26 cellular contexts compared by ENCODE assay signal in the genomic region with DNA sequence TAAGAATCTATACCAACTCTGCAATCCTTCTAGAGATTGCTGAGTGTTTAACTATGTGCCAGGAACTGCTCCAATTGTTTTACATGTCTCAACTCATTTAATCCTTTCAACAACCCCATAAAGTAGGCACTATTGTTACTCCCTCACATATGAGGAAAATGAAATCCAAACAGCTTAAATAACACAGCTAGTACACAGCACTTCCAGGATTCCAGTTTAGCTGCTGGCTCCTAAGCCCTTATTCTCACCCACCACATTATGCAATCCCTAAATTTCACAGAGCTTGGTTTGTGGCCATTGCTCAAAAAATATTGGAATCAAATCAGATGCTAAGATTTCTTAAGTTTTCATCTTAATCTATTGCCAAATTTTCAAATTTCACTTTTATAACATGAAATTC.
A peak's percentile ranks its signal among the peaks of the same experiment; 100 is the strongest.
DNase-seq lines count a peak whose midpoint lies in the region; ATAC-seq and TF ChIP-seq lines count a peak whose summit lies in the region.
"Had no signal": no experiment of that assay in that cellular context is flagged by ENCODE, and none has a peak within 500 bp of the region (broad histone marks: within the 10 kb centered on the region; RNA-seq: fewer than 3 reads in every experiment).

No MANE protein-coding gene starts in this region.

- H4K20me1 ChIP-seq in GM23248 (ENCODE audit: insufficient read depth) = no peaks in the 10 kb centered on the region

- DNase-seq in AG09309 (ENCODE audit: low read depth) = peak; percentile 17
- peak; percentile 48 for DNase-seq in GM23248
- peak; percentile 89 for DNase-seq in fibroblast of peridontal ligament (ENCODE audit: extremely low read depth)
- DNase-seq in myocyte (ENCODE audit: low read depth) = peak; percentile 13
- DNase-seq in NCI-H1092 treated with DMSO at 0.1 percent for 48 hours (lab: John Stamatoyannopoulos, UW) = no peak
- no peak for DNase-seq in DMS53 treated with DMSO at 0.1 percent for 48 hours (lab: John Stamatoyannopoulos, UW; ENCODE audit: unreplicated experiment)
- DNase-seq in NCI-H446 (lab: John Stamatoyannopoulos, UW) = no peak
- DNase-seq: activated CD4-positive, alpha-beta T cell treated with anti-CD3 and anti-CD28 coated beads for 4 hours; activated CD8-positive, alpha-beta T cell treated with anti-CD3 and anti-CD28 coated beads, Interleukin-2, amount 10 ng/mL, durations not matched to agents 7 days and 5 days; activated naive CD4-positive, alpha-beta T cell treated with anti-CD3 and anti-CD28 coated beads for 36 hours; amniotic stem cell; effector CD4-positive, alpha-beta T cell; foreskin melanocyte; left colon; mesenchymal stem cell; MG63; NCI-H1417; NCI-H2029 treated with DMSO at 0.1 percent for 48 hours; NCI-H69; pancreas; SHP77 treated with DMSO at 0.1 percent for 48 hours; spleen; stimulated activated CD4-positive, alpha-beta T cell treated with anti-CD3 and anti-CD28 coated beads, Interleukin-2, amount 100 ng/mL, for 24 hours; WERI-Rb-1 had no signal

- H3K4me3 ChIP-seq in AG09309 (ENCODE audit: control insufficient read depth, low read depth, low read length) = no peak overlapping the region
- no peak overlapping the region for H3K4me3 ChIP-seq in GM23248
- H3K4me3 ChIP-seq: A549, MG63, pancreas, spleen had no signal

- H3K9me2 ChIP-seq in GM23248 (ENCODE audit: insufficient read depth) = no peaks in the 10 kb centered on the region

- no peak for TF ChIP-seq CTCF in AG09309 (IDR thresholded peaks at IDR 0.05; ENCODE audit: control insufficient read depth, insufficient read depth, low read depth, low read length, missing control alignments)

- H3K9me3 ChIP-seq in GM23248 (ENCODE audit: low read depth) = no peaks in the 10 kb centered on the region
- H3K9me3 ChIP-seq: A549, pancreas had no signal

- in situ Hi-C loops in GM23248 (cut with MboI) = no loop called here

- no peak overlapping the region for H3K9ac ChIP-seq in GM23248

- H3K79me2 ChIP-seq in GM23248 (ENCODE audit: insufficient read depth) = no peaks in the 10 kb centered on the region

- H3K36me3 ChIP-seq in GM23248 (ENCODE audit: low read depth) = no peaks in the 10 kb centered on the region
- H3K36me3 ChIP-seq: MG63, pancreas, spleen, WERI-Rb-1 had no signal

- no peak overlapping the region for H3K27ac ChIP-seq in GM23248
- H3K27ac ChIP-seq: A549, pancreas, spleen, WERI-Rb-1 had no signal

- H2AFZ ChIP-seq in GM23248 = no peak overlapping the region

- H3K27me3 ChIP-seq in GM23248 (replicated peaks; ENCODE audit: insufficient read depth) = no peaks in the 10 kb centered on the region
- H3K27me3 ChIP-seq: MG63, pancreas, spleen had no signal

- peaks cover 7% of the 10 kb centered on the region; the same call in 1 of the 2 replicates for H3F3A ChIP-seq in GM23248 (ENCODE audit: insufficient read depth)

- no peak for ATAC-seq in HG03342 (IDR thresholded peaks at IDR 0.05; ENCODE audit: unreplicated experiment)
- ATAC-seq: A549; activated CD8-positive, alpha-beta T cell treated with anti-CD3 and anti-CD28 coated beads, Interleukin-2, amount 10 ng/mL, durations not matched to agents 7 days and 5 days; left colon had no signal

- no peak overlapping the region for H3K4me2 ChIP-seq in GM23248 (ENCODE audit: unreplicated experiment)
- H3K4me2 ChIP-seq: A549 had no signal

- peaks cover 12% of the 10 kb centered on the region for H3K4me1 ChIP-seq in GM23248 (ENCODE audit: insufficient read depth)
- H3K4me1 ChIP-seq: A549, pancreas, spleen had no signal

Comparison
In these comparisons a context has a peak if more than half of its experiments do, and no peak if none do; other contexts are left out.
1. DNase-seq: peak in AG09309 (single experiment), GM23248 (single experiment), fibroblast of peridontal ligament (single experiment) and myocyte (single experiment); none in NCI-H1092 treated with DMSO at 0.1 percent for 48 hours (single experiment), DMS53 treated with DMSO at 0.1 percent for 48 hours (single experiment) and NCI-H446 (0 of 2).